8 cellular contexts compared by ENCODE assay signal in the genomic region with DNA sequence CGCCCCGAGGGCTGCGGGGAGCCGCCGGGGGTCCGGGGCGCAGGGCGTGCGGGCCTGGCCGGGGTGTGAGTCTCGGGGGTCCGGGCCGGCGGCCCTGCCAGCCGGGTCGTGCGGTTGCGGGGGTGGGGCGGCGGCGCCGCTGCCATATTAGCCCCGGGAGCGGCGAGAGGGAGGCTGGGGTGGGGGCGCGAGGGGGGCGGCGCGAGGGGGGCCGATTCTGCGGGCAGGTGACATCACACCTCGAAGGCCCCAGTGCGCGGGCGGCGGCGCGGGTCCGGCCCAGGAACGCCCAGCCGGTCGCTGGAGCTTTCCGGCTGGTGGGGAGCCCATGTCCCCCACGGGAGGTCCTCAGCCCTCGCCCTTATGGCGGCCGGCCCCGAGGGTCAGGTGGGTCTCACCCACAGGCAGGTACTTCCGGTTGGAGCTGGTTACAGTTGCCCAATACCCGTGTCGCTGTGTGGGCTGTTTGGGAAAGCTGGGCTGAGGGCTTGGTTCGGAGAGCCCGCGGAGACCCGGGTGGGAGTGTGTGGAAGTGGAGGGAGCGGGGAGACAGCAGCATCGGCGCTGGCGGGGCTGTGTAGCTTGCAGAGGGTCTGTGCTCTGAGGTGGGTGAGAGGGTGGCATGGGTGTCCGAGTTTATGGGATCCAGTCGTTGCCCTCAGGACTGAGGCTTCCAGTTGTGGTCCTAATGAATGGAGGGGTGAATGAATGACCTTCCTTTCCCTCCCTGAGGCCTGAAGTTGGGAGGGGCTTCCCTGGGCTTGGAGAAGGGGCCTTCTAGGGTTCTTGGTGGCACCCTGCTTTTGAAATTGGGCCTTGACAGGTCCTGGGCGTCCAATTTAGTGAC. TPM values are rescaled to one million over a fixed set of nuclear protein-coding genes. Genes with fewer than 3 reads are reported as not detected.
A peak's percentile ranks its signal among the peaks of the same experiment; 100 is the strongest.
DNase-seq lines count a peak whose midpoint lies in the region; ATAC-seq and TF ChIP-seq lines count a peak whose summit lies in the region.

No MANE protein-coding gene starts in this region.

- TF ChIP-seq CTCF in dorsolateral prefrontal cortex (IDR thresholded peaks at IDR 0.05 in 54 of 56, conservative IDR thresholded peaks at IDR 0.05 in 2 of 56; ENCODE audit: low read depth in 1 of 56, partially characterized antibody in 56 of 56) = no peak

- peak overlapping the region; percentile 93; the same call in 1 of the 2 replicates for H3K27ac ChIP-seq in SK-N-MC
- H3K27ac ChIP-seq in dorsolateral prefrontal cortex = peak overlapping the region; percentile 74 to 100 (median 98)
- H3K27ac ChIP-seq in naive thymus-derived CD4-positive, alpha-beta T cell (ENCODE audit: low read depth, low read length) = peak overlapping the region; percentile 100

- peaks cover 41 to 64% (median 56%) of the 10 kb centered on the region in 7 donors for H3K4me1 Mint-ChIP-seq in naive thymus-derived CD4-positive, alpha-beta T cell

- DNase-seq in SK-N-MC (ENCODE audit: low read depth, low spot score) (no peak), dorsolateral prefrontal cortex (no peak)
- DNase-seq in naive thymus-derived CD4-positive, alpha-beta T cell = peak in 3 of 9 donors; percentile 32 to 49 (median 34)

- H3K9me3 ChIP-seq in SK-N-MC (ENCODE audit: low read depth, low read length) = no peaks in the 10 kb centered on the region
- no peaks in the 10 kb centered on the region for H3K9me3 ChIP-seq in naive thymus-derived CD4-positive, alpha-beta T cell (ENCODE audit: control insufficient read depth in 2 of 3, low read length in 3 of 3)

- H3K9me3 Mint-ChIP-seq in naive thymus-derived CD4-positive, alpha-beta T cell = no peaks in the 10 kb centered on the region

- peak overlapping the region; percentile 85 to 94 (median 90) for H3K4me3 Mint-ChIP-seq in naive thymus-derived CD4-positive, alpha-beta T cell

- CTCF ChIA-PET in naive thymus-derived CD4-positive, alpha-beta T cell (lab: Charles Lee) = interaction anchor here (0.6 kb wide), 3 partner anchors 29 to 1023 kb away, joined by 3 to 7 read pairs (median 6); no protein-coding TSS in a partner anchor

- H3K36me3 Mint-ChIP-seq in naive thymus-derived CD4-positive, alpha-beta T cell = peaks cover 0 to 5% (median 3%) of the 10 kb centered on the region in 5 donors

- intact Hi-C loops in dorsolateral prefrontal cortex (cut with DNase I) = no loop called here
- intact Hi-C loops in naive thymus-derived CD4-positive, alpha-beta T cell (cut with micrococcal nuclease) = loop anchor here (5.0 to 10.0 kb wide), 4 partner anchors 290 to 1022 kb away; a partner anchor contains a TSS

- peaks cover 0 to 3% (median 0%) of the 10 kb centered on the region in 5 donors for H3K27me3 Mint-ChIP-seq in naive thymus-derived CD4-positive, alpha-beta T cell

- H3K27ac Mint-ChIP-seq in naive thymus-derived CD4-positive, alpha-beta T cell = peak overlapping the region; percentile 90 to 98 (median 96)

- no peaks in the 10 kb centered on the region for H3K36me3 ChIP-seq in SK-N-MC (ENCODE audit: insufficient read depth, low read length)
- H3K36me3 ChIP-seq in naive thymus-derived CD4-positive, alpha-beta T cell (ENCODE audit: control insufficient read depth in 2 of 3, insufficient read depth in 3 of 3, low read length in 3 of 3) = peaks cover 0 to 20% (median 5%) of the 10 kb centered on the region in 3 experiments

- H3K4me3 ChIP-seq in SK-N-MC = peak overlapping the region; percentile 95
- H3K4me3 ChIP-seq in dorsolateral prefrontal cortex = peak overlapping the region; percentile 59 to 99 (median 91)
- peak overlapping the region; percentile 71 for H3K4me3 ChIP-seq in naive thymus-derived CD4-positive, alpha-beta T cell (ENCODE audit: low read length)

- peaks cover 31 to 53% of the 10 kb centered on the region in 2 donors for H3K4me1 ChIP-seq in naive thymus-derived CD4-positive, alpha-beta T cell (ENCODE audit: control insufficient read depth in 2 of 2, insufficient read depth in 2 of 2, low read length in 2 of 2)

- POLR2A ChIA-PET in naive thymus-derived CD4-positive, alpha-beta T cell (lab: Charles Lee) = interaction anchor here (0.6 to 5.2 kb wide), 14 partner anchors 12 to 733 kb away, joined by 3 to 83 read pairs (median 4); a partner anchor contains a TSS

- peak overlapping the region; percentile 97 for H3K9ac ChIP-seq in SK-N-MC (ENCODE audit: insufficient read length)

- peak; percentile 15 for ATAC-seq in GM19328 (IDR thresholded peaks at IDR 0.05; ENCODE audit: unreplicated experiment)
- ATAC-seq in naive thymus-derived CD4-positive, alpha-beta T cell = peak; percentile 0
- ATAC-seq in GM18868 (IDR thresholded peaks at IDR 0.05; ENCODE audit: unreplicated experiment) = no peak
- no peak for ATAC-seq in GM18502 (IDR thresholded peaks at IDR 0.05; ENCODE audit: poor library complexity, unreplicated experiment)
- no peak for ATAC-seq in HG02571 (IDR thresholded peaks at IDR 0.05; ENCODE audit: unreplicated experiment)
- no peak for ATAC-seq in HG02870 (IDR thresholded peaks at IDR 0.05; ENCODE audit: unreplicated experiment)

- H3K27me3 ChIP-seq in dorsolateral prefrontal cortex = no peaks in the 10 kb centered on the region
- H3K27me3 ChIP-seq in naive thymus-derived CD4-positive, alpha-beta T cell (ENCODE audit: control insufficient read depth in 2 of 2, insufficient read depth in 2 of 2, low read length in 2 of 2) = no peaks in the 10 kb centered on the region

RNA-seq across cellular contexts. Expression of a gene that starts 0.8 kb away (rescaled TPM):
- 100 to 1,000 TPM; 283 to 670 (median 496) TPM for total RNA-seq in dorsolateral prefrontal cortex
- total RNA-seq in naive thymus-derived CD4-positive, alpha-beta T cell = 100 to 1,000 TPM in 4 of 5 experiments, 10 to 100 TPM in 1; 98.2 to 303 (median 113) TPM
- 10 to 100 TPM; 76.5 to 96.9 TPM for polyA plus RNA-seq in naive thymus-derived CD4-positive, alpha-beta T cell

RNA-seq across cellular contexts. Expression of a gene that starts 5.6 kb away (rescaled TPM):
- 10 to 100 TPM; 26.9 to 73.4 (median 42.9) TPM for total RNA-seq in dorsolateral prefrontal cortex
- 100 to 1,000 TPM in 4 of 5 experiments, 10 to 100 TPM in 1; 60.0 to 258 (median 112) TPM for total RNA-seq in naive thymus-derived CD4-positive, alpha-beta T cell
- 10 to 100 TPM; 15.0 to 22.5 TPM for polyA plus RNA-seq in naive thymus-derived CD4-positive, alpha-beta T cell

RNA-seq across cellular contexts. Expression of a gene that starts 16.7 kb away (rescaled TPM):
- total RNA-seq in dorsolateral prefrontal cortex = 1 to 10 TPM in 12 of 120 experiments, under 1 TPM in 39, not detected in 69; 0.32 to 1.7 (median 0.77) TPM
- total RNA-seq in naive thymus-derived CD4-positive, alpha-beta T cell = 1 to 10 TPM in 3 of 5 experiments, not detected in 2; 1.4 to 3.3 (median 2.8) TPM
- 1 to 10 TPM; 3.7 to 7.3 TPM for polyA plus RNA-seq in naive thymus-derived CD4-positive, alpha-beta T cell

RNA-seq across cellular contexts. Expression of a gene that starts 23.3 kb away (rescaled TPM):
- 100 to 1,000 TPM in 95 of 120 experiments, 10 to 100 TPM in 25; 75.2 to 164 (median 115) TPM for total RNA-seq in dorsolateral prefrontal cortex
- total RNA-seq in naive thymus-derived CD4-positive, alpha-beta T cell = 10 to 100 TPM; 52.2 to 71.5 (median 58.3) TPM
- polyA plus RNA-seq in naive thymus-derived CD4-positive, alpha-beta T cell = 10 to 100 TPM; 30.7 to 43.5 TPM

RNA-seq across cellular contexts. Expression of a gene that starts 39.6 kb away (rescaled TPM):
- 10 to 100 TPM; 27.5 to 97.0 (median 62.6) TPM for total RNA-seq in dorsolateral prefrontal cortex
- total RNA-seq in naive thymus-derived CD4-positive, alpha-beta T cell = 10 to 100 TPM in 2 of 5 experiments, 1 to 10 TPM in 3; 5.4 to 13.5 (median 9.2) TPM
- 1 to 10 TPM; 1.7 to 2.5 TPM for polyA plus RNA-seq in naive thymus-derived CD4-positive, alpha-beta T cell

Comparison
In these comparisons a context has a peak if more than half of its experiments do, and no peak if none do; other contexts are left out.
1. ATAC-seq: peak in GM19328 (single experiment) and naive thymus-derived CD4-positive, alpha-beta T cell (single experiment); none in GM18868 (single experiment), GM18502 (single experiment), HG02571 (single experiment) and HG02870 (single experiment).
2. intact Hi-C loops: an anchor here in naive thymus-derived CD4-positive, alpha-beta T cell (5.0 to 10.0 kb wide); none called in dorsolateral prefrontal cortex.
3. Peak in every context shown above with its lines, with median percentiles within 50 percentile points of each other: H3K27ac ChIP-seq and H3K4me3 ChIP-seq.